ENCODE assay signal across 8 cellular contexts in genomic region chr15:79896131-79896633, GRCh38. TPM values are rescaled to one million over a fixed set of nuclear protein-coding genes. Genes with fewer than 3 reads are reported as not detected.
DNase-seq lines count a peak whose midpoint lies in the region; ATAC-seq and TF ChIP-seq lines count a peak whose summit lies in the region.

No MANE protein-coding gene starts in this region.

- peak overlapping the region; percentile 62 for H3K4me3 ChIP-seq in ovary

- POLR2A ChIA-PET in RWPE1 (lab: Yijun Ruan, JAX; ENCODE audit: low non-redundant PET) = no interaction called here

- CTCF ChIA-PET in RWPE1 (lab: Yijun Ruan, JAX) = no interaction called here

- peak; percentile 36 for ATAC-seq in GM21786 (IDR thresholded peaks at IDR 0.05; ENCODE audit: unreplicated experiment)

- intact Hi-C loops in ovary (cut with DNase I) = no loop called here

- no peak for TF ChIP-seq EP300 in ovary (IDR thresholded peaks at IDR 0.05)

- H3K4me1 ChIP-seq in ovary (ENCODE audit: insufficient read depth) = no peaks in the 10 kb centered on the region

- in situ Hi-C loops in GM13977 (cut with MboI; ENCODE audit: low pct_unique_long_range_greater_than_20kb, low sequenced_read_pairs, unreplicated experiment) = no loop called here

- TF ChIP-seq POLR2A in ovary (IDR thresholded peaks at IDR 0.05) = no peak

- H3K9me3 ChIP-seq in ovary = no peaks in the 10 kb centered on the region

- no peaks in the 10 kb centered on the region for H3K27me3 ChIP-seq in ovary

- H3K36me3 ChIP-seq in ovary = no peaks in the 10 kb centered on the region

- TF ChIP-seq CTCF in GM13977 (IDR thresholded peaks at IDR 0.05; ENCODE audit: extremely low read depth, insufficient read depth, missing control alignments) (no peak), RWPE1 (conservative IDR thresholded peaks at IDR 0.05; ENCODE audit: low read depth) (no peak), ovary (IDR thresholded peaks at IDR 0.05) (no peak)

- H3K27ac ChIP-seq in RWPE1 = peak overlapping the region; percentile 86
- H3K27ac ChIP-seq in epithelial cell of prostate = peak overlapping the region; percentile 77
- peak overlapping the region; percentile 77 to 95 for H3K27ac ChIP-seq in ovary

- whole genome bisulfite sequencing in ovary, 3 donors = 16 to 24% (median 16%) methylated on average over 10 of the region's 10 CpGs

- DNase-seq in GM13977 (ENCODE audit: low spot score) = peak; percentile 19
- DNase-seq in RWPE1 (ENCODE audit: low spot score) = no peak
- no peak for DNase-seq in epithelial cell of prostate (ENCODE audit: low read depth, low spot score)
- DNase-seq in ovary = no peak
- DNase-seq in NCI-H510A treated with DMSO at 0.1 percent for 48 hours (lab: John Stamatoyannopoulos, UW) = no peak
- DNase-seq in NCI-H345 treated with DMSO at 0.1 percent for 48 hours (lab: John Stamatoyannopoulos, UW; ENCODE audit: unreplicated experiment) = no peak
- no peak for DNase-seq in pons (ENCODE audit: low spot score)

RNA-seq across cellular contexts. Expression of gene MTHFS, which starts 0.6 kb away (rescaled TPM):
- total RNA-seq in ovary = 10 to 100 TPM in 4 of 7 donors, 1 to 10 TPM in 3; 5.6 to 25.0 (median 13.6) TPM
- polyA plus RNA-seq in ovary = 10 to 100 TPM; 21.5 to 24.4 TPM
